In genomic region chr12:130514149-130514551, GRCh38 we compare ENCODE assay signal across 3 cellular contexts.
TF ChIP-seq lines count a peak whose summit lies in the region.

No MANE protein-coding gene starts in this region.

TF ChIP-seq in SK-N-SH, 30 proteins besides CTCF, POLR2A, EP300 and RAD21:
- TF ChIP-seq ELF1 (IDR thresholded peaks at IDR 0.05) (no peak), YY1 (IDR thresholded peaks at IDR 0.05; ENCODE audit: low read depth) (no peak), EZH2phosphoT487 (IDR thresholded peaks at IDR 0.05; ENCODE audit: borderline replicate concordance, low read depth) (no peak), RXRA (IDR thresholded peaks at IDR 0.05; ENCODE audit: borderline replicate concordance, low read depth) (no peak), NFIC (IDR thresholded peaks at IDR 0.05; ENCODE audit: borderline replicate concordance) (no peak), POLR2AphosphoS5 (IDR thresholded peaks at IDR 0.05; ENCODE audit: low read depth, low read length) (no peak)
- TF ChIP-seq, protein P1, sequence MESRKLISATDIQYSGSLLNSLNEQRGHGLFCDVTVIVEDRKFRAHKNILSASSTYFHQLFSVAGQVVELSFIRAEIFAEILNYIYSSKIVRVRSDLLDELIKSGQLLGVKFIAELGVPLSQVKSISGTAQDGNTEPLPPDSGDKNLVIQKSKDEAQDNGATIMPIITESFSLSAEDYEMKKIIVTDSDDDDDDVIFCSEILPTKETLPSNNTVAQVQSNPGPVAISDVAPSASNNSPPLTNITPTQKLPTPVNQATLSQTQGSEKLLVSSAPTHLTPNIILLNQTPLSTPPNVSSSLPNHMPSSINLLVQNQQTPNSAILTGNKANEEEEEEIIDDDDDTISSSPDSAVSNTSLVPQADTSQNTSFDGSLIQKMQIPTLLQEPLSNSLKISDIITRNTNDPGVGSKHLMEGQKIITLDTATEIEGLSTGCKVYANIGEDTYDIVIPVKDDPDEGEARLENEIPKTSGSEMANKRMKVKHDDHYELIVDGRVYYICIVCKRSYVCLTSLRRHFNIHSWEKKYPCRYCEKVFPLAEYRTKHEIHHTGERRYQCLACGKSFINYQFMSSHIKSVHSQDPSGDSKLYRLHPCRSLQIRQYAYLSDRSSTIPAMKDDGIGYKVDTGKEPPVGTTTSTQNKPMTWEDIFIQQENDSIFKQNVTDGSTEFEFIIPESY (IDR thresholded peaks at IDR 0.05; ENCODE audit: borderline replicate concordance, low read depth), result no peak
TF ChIP-seq in SK-N-SH: peak in this region for 0.

TF ChIP-seq in SK-N-SH treated with all-trans-retinoic acid at 6 μM for 48 hours, 23 proteins besides CTCF, POLR2A, EP300 and RAD21:
- TF ChIP-seq, protein P2, sequence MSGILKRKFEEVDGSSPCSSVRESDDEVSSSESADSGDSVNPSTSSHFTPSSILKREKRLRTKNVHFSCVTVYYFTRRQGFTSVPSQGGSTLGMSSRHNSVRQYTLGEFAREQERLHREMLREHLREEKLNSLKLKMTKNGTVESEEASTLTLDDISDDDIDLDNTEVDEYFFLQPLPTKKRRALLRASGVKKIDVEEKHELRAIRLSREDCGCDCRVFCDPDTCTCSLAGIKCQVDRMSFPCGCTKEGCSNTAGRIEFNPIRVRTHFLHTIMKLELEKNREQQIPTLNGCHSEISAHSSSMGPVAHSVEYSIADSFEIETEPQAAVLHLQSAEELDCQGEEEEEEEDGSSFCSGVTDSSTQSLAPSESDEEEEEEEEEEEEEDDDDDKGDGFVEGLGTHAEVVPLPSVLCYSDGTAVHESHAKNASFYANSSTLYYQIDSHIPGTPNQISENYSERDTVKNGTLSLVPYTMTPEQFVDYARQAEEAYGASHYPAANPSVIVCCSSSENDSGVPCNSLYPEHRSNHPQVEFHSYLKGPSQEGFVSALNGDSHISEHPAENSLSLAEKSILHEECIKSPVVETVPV (CRISPR knock-in tag; IDR thresholded peaks at IDR 0.05), result no peak
- TF ChIP-seq TOX (CRISPR knock-in tag; IDR thresholded peaks at IDR 0.05; ENCODE audit: borderline replicate concordance), result no peak
- TF ChIP-seq, protein P3, sequence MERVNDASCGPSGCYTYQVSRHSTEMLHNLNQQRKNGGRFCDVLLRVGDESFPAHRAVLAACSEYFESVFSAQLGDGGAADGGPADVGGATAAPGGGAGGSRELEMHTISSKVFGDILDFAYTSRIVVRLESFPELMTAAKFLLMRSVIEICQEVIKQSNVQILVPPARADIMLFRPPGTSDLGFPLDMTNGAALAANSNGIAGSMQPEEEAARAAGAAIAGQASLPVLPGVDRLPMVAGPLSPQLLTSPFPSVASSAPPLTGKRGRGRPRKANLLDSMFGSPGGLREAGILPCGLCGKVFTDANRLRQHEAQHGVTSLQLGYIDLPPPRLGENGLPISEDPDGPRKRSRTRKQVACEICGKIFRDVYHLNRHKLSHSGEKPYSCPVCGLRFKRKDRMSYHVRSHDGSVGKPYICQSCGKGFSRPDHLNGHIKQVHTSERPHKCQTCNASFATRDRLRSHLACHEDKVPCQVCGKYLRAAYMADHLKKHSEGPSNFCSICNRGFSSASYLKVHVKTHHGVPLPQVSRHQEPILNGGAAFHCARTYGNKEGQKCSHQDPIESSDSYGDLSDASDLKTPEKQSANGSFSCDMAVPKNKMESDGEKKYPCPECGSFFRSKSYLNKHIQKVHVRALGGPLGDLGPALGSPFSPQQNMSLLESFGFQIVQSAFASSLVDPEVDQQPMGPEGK (CRISPR knock-in tag; IDR thresholded peaks at IDR 0.05; ENCODE audit: borderline replicate concordance), result no peak
- no peak for TF ChIP-seq OSR1 (CRISPR knock-in tag; IDR thresholded peaks at IDR 0.05)
- TF ChIP-seq TCF4 (CRISPR knock-in tag; IDR thresholded peaks at IDR 0.05; ENCODE audit: borderline replicate concordance), result no peak
- no peak for TF ChIP-seq ZFP3 (CRISPR knock-in tag; IDR thresholded peaks at IDR 0.05)
- TF ChIP-seq, protein P4, sequence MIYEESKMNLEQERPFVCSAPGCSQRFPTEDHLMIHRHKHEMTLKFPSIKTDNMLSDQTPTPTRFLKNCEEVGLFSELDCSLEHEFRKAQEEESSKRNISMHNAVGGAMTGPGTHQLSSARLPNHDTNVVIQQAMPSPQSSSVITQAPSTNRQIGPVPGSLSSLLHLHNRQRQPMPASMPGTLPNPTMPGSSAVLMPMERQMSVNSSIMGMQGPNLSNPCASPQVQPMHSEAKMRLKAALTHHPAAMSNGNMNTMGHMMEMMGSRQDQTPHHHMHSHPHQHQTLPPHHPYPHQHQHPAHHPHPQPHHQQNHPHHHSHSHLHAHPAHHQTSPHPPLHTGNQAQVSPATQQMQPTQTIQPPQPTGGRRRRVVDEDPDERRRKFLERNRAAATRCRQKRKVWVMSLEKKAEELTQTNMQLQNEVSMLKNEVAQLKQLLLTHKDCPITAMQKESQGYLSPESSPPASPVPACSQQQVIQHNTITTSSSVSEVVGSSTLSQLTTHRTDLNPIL (CRISPR knock-in tag; IDR thresholded peaks at IDR 0.05; ENCODE audit: low read depth), result no peak

TF ChIP-seq in H1, 55 proteins besides CTCF, POLR2A, EP300 and RAD21 (continued from another document):
- TF ChIP-seq SP1 (IDR thresholded peaks at IDR 0.05; ENCODE audit: low read depth, low read length), result 0 out of 2 replicates have a peak, but pooled peaks have one; percentile 24
- TF ChIP-seq KDM5A (IDR thresholded peaks at IDR 0.05; ENCODE audit: low read length), result no peak
- TF ChIP-seq CEBPB (IDR thresholded peaks at IDR 0.05; ENCODE audit: low read depth, low read length), result no peak
- TF ChIP-seq TCF12 (IDR thresholded peaks at IDR 0.05; ENCODE audit: low read depth, low read length), result 0 out of 2 replicates have a peak, but pooled peaks have one; percentile 30
TF ChIP-seq in H1: peak in this region for 2.
